In the genomic region with DNA sequence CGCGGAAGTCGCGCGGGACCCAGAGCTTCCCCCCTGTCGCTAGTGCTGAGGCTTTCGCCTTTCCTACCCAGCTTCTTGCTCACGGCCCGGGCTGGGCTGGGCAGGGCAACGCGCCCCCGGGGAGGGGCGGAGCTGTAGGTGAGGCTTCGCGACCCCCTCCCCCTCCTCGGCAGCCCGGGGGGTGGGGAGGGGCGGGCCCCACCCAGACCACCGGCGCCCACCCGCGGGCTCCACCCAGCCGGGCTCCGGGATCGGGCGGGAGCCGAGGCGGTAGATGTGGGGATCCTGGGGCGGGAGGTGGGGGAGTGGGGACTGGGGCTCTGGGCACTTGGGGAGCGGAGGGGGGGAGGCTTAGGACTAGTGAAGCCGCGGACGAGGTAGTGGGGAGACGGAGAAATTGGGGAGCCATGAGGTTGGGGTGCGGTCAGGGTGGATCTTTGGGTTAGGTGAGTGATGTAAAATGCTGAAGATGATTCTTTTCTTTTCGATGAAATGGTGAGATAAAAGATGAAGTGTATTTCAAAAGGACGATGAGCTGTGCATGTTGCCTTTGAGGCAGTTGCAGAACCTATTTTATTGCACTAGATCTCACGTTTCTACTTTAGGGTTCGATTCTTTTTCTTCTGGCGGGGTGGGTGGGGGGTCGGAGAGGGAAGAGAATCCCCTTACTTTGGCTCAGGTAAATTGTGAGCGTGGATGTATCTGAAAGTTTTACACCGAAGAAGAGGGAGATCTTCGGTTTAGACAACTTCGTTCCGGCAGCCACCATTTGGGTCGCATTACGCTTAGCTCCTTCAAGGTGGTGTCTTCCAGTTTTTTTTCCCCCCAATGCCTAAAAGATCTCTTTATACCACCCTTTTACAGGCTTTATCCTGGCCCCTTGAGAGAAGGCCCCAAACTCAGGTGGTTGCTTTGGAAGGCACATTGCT, we compare ENCODE assay signal across 2 cellular contexts.
TF ChIP-seq lines count a peak whose summit lies in the region.

No MANE protein-coding gene starts in this region.

TF ChIP-seq in WTC11, 78 proteins besides CTCF, POLR2A, EP300 and RAD21 (continues in another document):
- TF ChIP-seq, protein P1, sequence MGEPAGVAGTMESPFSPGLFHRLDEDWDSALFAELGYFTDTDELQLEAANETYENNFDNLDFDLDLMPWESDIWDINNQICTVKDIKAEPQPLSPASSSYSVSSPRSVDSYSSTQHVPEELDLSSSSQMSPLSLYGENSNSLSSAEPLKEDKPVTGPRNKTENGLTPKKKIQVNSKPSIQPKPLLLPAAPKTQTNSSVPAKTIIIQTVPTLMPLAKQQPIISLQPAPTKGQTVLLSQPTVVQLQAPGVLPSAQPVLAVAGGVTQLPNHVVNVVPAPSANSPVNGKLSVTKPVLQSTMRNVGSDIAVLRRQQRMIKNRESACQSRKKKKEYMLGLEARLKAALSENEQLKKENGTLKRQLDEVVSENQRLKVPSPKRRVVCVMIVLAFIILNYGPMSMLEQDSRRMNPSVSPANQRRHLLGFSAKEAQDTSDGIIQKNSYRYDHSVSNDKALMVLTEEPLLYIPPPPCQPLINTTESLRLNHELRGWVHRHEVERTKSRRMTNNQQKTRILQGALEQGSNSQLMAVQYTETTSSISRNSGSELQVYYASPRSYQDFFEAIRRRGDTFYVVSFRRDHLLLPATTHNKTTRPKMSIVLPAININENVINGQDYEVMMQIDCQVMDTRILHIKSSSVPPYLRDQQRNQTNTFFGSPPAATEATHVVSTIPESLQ (CRISPR knock-in tag; IDR thresholded peaks at IDR 0.05): no peak
- TF ChIP-seq NR2C2 (CRISPR knock-in tag; IDR thresholded peaks at IDR 0.05): no peak
- no peak for TF ChIP-seq ZNF219 (CRISPR knock-in tag; IDR thresholded peaks at IDR 0.05; ENCODE audit: borderline replicate concordance)
- no peak for TF ChIP-seq ZNF317 (CRISPR knock-in tag; IDR thresholded peaks at IDR 0.05; ENCODE audit: borderline replicate concordance, low read depth)
- TF ChIP-seq, protein P2, sequence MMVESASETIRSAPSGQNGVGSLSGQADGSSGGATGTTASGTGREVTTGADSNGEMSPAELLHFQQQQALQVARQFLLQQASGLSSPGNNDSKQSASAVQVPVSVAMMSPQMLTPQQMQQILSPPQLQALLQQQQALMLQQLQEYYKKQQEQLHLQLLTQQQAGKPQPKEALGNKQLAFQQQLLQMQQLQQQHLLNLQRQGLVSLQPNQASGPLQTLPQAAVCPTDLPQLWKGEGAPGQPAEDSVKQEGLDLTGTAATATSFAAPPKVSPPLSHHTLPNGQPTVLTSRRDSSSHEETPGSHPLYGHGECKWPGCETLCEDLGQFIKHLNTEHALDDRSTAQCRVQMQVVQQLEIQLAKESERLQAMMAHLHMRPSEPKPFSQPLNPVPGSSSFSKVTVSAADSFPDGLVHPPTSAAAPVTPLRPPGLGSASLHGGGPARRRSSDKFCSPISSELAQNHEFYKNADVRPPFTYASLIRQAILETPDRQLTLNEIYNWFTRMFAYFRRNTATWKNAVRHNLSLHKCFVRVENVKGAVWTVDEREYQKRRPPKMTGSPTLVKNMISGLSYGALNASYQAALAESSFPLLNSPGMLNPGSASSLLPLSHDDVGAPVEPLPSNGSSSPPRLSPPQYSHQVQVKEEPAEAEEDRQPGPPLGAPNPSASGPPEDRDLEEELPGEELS (CRISPR knock-in tag; IDR thresholded peaks at IDR 0.05): peak; percentile 41
- TF ChIP-seq, protein P3, sequence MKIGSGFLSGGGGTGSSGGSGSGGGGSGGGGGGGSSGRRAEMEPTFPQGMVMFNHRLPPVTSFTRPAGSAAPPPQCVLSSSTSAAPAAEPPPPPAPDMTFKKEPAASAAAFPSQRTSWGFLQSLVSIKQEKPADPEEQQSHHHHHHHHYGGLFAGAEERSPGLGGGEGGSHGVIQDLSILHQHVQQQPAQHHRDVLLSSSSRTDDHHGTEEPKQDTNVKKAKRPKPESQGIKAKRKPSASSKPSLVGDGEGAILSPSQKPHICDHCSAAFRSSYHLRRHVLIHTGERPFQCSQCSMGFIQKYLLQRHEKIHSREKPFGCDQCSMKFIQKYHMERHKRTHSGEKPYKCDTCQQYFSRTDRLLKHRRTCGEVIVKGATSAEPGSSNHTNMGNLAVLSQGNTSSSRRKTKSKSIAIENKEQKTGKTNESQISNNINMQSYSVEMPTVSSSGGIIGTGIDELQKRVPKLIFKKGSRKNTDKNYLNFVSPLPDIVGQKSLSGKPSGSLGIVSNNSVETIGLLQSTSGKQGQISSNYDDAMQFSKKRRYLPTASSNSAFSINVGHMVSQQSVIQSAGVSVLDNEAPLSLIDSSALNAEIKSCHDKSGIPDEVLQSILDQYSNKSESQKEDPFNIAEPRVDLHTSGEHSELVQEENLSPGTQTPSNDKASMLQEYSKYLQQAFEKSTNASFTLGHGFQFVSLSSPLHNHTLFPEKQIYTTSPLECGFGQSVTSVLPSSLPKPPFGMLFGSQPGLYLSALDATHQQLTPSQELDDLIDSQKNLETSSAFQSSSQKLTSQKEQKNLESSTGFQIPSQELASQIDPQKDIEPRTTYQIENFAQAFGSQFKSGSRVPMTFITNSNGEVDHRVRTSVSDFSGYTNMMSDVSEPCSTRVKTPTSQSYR (CRISPR knock-in tag; IDR thresholded peaks at IDR 0.05): 0 out of 2 replicates have a peak, but pooled peaks have one; percentile 45
- TF ChIP-seq, protein P4, sequence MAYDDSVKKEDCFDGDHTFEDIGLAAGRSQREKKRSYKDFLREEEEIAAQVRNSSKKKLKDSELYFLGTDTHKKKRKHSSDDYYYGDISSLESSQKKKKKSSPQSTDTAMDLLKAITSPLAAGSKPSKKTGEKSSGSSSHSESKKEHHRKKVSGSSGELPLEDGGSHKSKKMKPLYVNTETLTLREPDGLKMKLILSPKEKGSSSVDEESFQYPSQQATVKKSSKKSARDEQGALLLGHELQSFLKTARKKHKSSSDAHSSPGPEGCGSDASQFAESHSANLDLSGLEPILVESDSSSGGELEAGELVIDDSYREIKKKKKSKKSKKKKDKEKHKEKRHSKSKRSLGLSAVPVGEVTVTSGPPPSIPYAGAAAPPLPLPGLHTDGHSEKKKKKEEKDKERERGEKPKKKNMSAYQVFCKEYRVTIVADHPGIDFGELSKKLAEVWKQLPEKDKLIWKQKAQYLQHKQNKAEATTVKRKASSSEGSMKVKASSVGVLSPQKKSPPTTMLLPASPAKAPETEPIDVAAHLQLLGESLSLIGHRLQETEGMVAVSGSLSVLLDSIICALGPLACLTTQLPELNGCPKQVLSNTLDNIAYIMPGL (CRISPR knock-in tag; IDR thresholded peaks at IDR 0.05): 0 out of 2 replicates have a peak, but pooled peaks have one; percentile 36
- TF ChIP-seq, protein P5, sequence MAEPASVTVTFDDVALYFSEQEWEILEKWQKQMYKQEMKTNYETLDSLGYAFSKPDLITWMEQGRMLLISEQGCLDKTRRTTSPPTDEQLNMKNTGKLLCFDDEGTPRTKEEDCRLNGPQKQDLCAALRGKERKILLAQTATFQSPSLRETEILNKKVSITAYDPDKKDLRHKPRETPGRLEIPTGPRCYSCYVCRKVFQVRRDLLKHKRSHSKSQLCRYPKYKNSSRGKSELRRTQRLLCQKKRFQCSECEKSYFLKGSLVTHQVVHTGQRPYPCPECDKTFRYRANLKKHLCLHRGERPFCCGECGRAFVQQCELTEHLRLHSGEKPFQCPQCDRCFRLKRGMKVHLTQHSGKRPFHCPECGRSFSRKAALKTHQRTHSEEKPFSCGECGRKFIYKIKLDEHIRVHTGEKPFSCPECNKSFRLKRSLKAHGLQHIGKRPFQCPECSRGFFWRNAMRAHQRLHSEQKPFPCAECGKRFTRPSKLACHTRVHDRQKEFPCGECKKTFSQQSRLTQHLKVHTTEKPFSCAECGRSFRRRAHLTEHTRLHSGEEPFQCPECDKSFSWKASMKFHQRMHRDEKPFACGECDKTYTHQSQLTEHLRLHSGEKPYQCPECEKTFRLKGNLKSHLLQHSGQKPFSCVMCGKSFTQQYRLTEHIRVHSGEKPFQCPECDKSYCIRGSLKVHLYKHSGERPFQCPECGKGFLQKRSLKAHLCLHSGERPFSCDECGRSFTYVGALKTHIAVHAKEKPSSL (CRISPR knock-in tag; conservative IDR thresholded peaks at IDR 0.05): no peak
- no peak for TF ChIP-seq TEAD4 (CRISPR knock-in tag; IDR thresholded peaks at IDR 0.05)
- TF ChIP-seq ZNF423 (CRISPR knock-in tag; IDR thresholded peaks at IDR 0.05): peak; percentile 40; the same call in 1 of the 2 replicates
- TF ChIP-seq SP1 (CRISPR knock-in tag; conservative IDR thresholded peaks at IDR 0.05): no peak

TF ChIP-seq in neural cell, 6 proteins besides CTCF, POLR2A, EP300 and RAD21 (continued from another document):
- TF ChIP-seq, protein P6, sequence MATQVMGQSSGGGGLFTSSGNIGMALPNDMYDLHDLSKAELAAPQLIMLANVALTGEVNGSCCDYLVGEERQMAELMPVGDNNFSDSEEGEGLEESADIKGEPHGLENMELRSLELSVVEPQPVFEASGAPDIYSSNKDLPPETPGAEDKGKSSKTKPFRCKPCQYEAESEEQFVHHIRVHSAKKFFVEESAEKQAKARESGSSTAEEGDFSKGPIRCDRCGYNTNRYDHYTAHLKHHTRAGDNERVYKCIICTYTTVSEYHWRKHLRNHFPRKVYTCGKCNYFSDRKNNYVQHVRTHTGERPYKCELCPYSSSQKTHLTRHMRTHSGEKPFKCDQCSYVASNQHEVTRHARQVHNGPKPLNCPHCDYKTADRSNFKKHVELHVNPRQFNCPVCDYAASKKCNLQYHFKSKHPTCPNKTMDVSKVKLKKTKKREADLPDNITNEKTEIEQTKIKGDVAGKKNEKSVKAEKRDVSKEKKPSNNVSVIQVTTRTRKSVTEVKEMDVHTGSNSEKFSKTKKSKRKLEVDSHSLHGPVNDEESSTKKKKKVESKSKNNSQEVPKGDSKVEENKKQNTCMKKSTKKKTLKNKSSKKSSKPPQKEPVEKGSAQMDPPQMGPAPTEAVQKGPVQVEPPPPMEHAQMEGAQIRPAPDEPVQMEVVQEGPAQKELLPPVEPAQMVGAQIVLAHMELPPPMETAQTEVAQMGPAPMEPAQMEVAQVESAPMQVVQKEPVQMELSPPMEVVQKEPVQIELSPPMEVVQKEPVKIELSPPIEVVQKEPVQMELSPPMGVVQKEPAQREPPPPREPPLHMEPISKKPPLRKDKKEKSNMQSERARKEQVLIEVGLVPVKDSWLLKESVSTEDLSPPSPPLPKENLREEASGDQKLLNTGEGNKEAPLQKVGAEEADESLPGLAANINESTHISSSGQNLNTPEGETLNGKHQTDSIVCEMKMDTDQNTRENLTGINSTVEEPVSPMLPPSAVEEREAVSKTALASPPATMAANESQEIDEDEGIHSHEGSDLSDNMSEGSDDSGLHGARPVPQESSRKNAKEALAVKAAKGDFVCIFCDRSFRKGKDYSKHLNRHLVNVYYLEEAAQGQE (IDR thresholded peaks at IDR 0.05; ENCODE audit: borderline replicate concordance): no peak
TF ChIP-seq in neural cell: peak in this region for 0.
